ENCODE assay signal across 9 cellular contexts in the genomic region with DNA sequence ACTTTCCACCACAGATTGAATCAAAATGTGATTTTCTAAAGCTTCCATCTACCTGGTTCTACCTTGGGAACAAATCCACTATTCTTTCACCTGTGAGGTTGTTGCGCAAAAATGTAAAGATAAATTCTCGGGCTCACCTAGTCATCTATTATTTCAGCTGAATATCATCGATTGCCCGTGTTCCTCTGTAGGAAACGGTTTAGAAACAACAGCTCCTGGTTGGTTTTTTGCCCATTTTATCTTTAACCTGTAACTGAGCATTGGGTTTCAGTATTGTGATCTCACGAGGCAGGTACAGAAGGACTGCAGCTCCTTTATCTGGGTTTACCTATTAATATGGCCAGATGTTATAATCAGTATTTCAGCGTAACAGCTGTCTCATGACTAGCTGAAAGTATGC.
"Had no signal": no experiment of that assay in that cellular context is flagged by ENCODE, and none has a peak within 500 bp of the region (broad histone marks: within the 10 kb centered on the region; RNA-seq: fewer than 3 reads in every experiment).

No MANE protein-coding gene starts in this region.

- H3K4me3 ChIP-seq: GM23338 had no signal

- H3K27me3 Mint-ChIP-seq: IgD-negative memory B cell had no signal

- H3K27ac ChIP-seq: HL-60 had no signal

- H3K9me3 Mint-ChIP-seq: GM23338, H9, IgD-negative memory B cell had no signal

- H3K27ac Mint-ChIP-seq: GM23338 had no signal

- H3K4me3 Mint-ChIP-seq: GM23338, H9, IgD-negative memory B cell had no signal

- ATAC-seq: GM23338, HepG2 had no signal

- DNase-seq: H9, HCEC 1CT, KBM-7 had no signal

- FAIRE-seq: H1, H54, HepG2 had no signal
